Comparison of ENCODE assay signal across 8 cellular contexts in genomic region chr2:218322756-218323525, GRCh38. TPM values are rescaled to one million over a fixed set of nuclear protein-coding genes. Genes with fewer than 3 reads are reported as not detected.
DNase-seq lines count a peak whose midpoint lies in the region; ATAC-seq lines count a peak whose summit lies in the region.

No MANE protein-coding gene starts in this region.

- H3K9me3 ChIP-seq in effector memory CD4-positive, alpha-beta T cell (ENCODE audit: control insufficient read depth, low read length), result no peaks in the 10 kb centered on the region

- H3K27me3 Mint-ChIP-seq in activated CD4-positive, alpha-beta memory T cell treated with anti-CD3 and anti-CD28 coated beads for 36 hours, result peaks cover 8% of the 10 kb centered on the region
- peaks cover 5% of the 10 kb centered on the region for H3K27me3 Mint-ChIP-seq in memory B cell

- H3K27me3 ChIP-seq in effector memory CD4-positive, alpha-beta T cell (replicated peaks; ENCODE audit: control insufficient read depth, insufficient read depth, low read length, poor library complexity, severe bottlenecking), result no peaks in the 10 kb centered on the region

- H3K27ac Mint-ChIP-seq in activated CD4-positive, alpha-beta memory T cell treated with anti-CD3 and anti-CD28 coated beads for 36 hours, result no peak overlapping the region
- H3K27ac Mint-ChIP-seq in memory B cell, result peak overlapping the region; percentile 68

- H3K9me3 Mint-ChIP-seq in activated CD4-positive, alpha-beta memory T cell treated with anti-CD3 and anti-CD28 coated beads for 36 hours, result no peaks in the 10 kb centered on the region
- H3K9me3 Mint-ChIP-seq in memory B cell, result no peaks in the 10 kb centered on the region

- intact Hi-C loops in activated CD4-positive, alpha-beta memory T cell treated with anti-CD3 and anti-CD28 coated beads for 36 hours (cut with micrococcal nuclease), result no loop called here

- H3K4me3 ChIP-seq in effector memory CD4-positive, alpha-beta T cell (ENCODE audit: insufficient read depth, low read depth, low read length, poor library complexity, severe bottlenecking), result peak overlapping the region; percentile 56

- peak overlapping the region; percentile 70 for H3K4me3 Mint-ChIP-seq in activated CD4-positive, alpha-beta memory T cell treated with anti-CD3 and anti-CD28 coated beads for 36 hours
- peak overlapping the region; percentile 84 for H3K4me3 Mint-ChIP-seq in memory B cell

- peak; percentile 69 for ATAC-seq in GM19043 (IDR thresholded peaks at IDR 0.05; ENCODE audit: low read depth, unreplicated experiment)
- peak; percentile 76 for ATAC-seq in HG03354 (IDR thresholded peaks at IDR 0.05; ENCODE audit: poor library complexity, severe bottlenecking, unreplicated experiment)
- peak; percentile 69 for ATAC-seq in memory B cell (ENCODE audit: low read depth)

- CTCF ChIA-PET in activated CD4-positive, alpha-beta memory T cell treated with anti-CD3 and anti-CD28 coated beads for 36 hours (lab: Charles Lee), result interaction anchor here (3.3 kb wide), 1 partner anchor 21 kb away, joined by 11 read pairs; no protein-coding TSS in a partner anchor

- H3K36me3 Mint-ChIP-seq in activated CD4-positive, alpha-beta memory T cell treated with anti-CD3 and anti-CD28 coated beads for 36 hours, result no peaks in the 10 kb centered on the region
- no peaks in the 10 kb centered on the region for H3K36me3 Mint-ChIP-seq in memory B cell

- H3K4me1 Mint-ChIP-seq in activated CD4-positive, alpha-beta memory T cell treated with anti-CD3 and anti-CD28 coated beads for 36 hours (ENCODE audit: low read depth), result peaks cover 20% of the 10 kb centered on the region
- H3K4me1 Mint-ChIP-seq in memory B cell, result peaks cover 29% of the 10 kb centered on the region

- H3K36me3 ChIP-seq in effector memory CD4-positive, alpha-beta T cell (ENCODE audit: control insufficient read depth, insufficient read depth, low read length), result no peaks in the 10 kb centered on the region

- DNase-seq in Ammon's horn (ENCODE audit: low spot score), result peak; percentile 77
- DNase-seq in NCI-H510A treated with DMSO at 0.1 percent for 48 hours (lab: John Stamatoyannopoulos, UW), result peak; percentile 96
- DNase-seq in activated CD4-positive, alpha-beta memory T cell treated with anti-CD3 and anti-CD28 coated beads for 36 hours, result peak; percentile 42
- DNase-seq in effector memory CD4-positive, alpha-beta T cell, result peak; percentile 25 to 45 (median 39)
- peak; percentile 25 to 41 for DNase-seq in memory B cell (ENCODE audit: low spot score in 2 of 2)
- peak; percentile 15 for DNase-seq in stimulated activated CD8-positive, alpha-beta memory T cell treated with anti-CD3 and anti-CD28 coated beads, Interleukin-12 subunit alpha, Interleukin-12 subunit beta, amount 100 ng/mL, for 24 hours (ENCODE audit: extremely low read depth)

- H3K4me1 ChIP-seq in effector memory CD4-positive, alpha-beta T cell (ENCODE audit: control insufficient read depth, insufficient read depth, low read length, poor library complexity, severe bottlenecking), result peaks cover 5% of the 10 kb centered on the region

- H3K27ac ChIP-seq in effector memory CD4-positive, alpha-beta T cell (ENCODE audit: insufficient read depth, low read length, poor library complexity, severe bottlenecking), result no peak overlapping the region

- POLR2A ChIA-PET in activated CD4-positive, alpha-beta memory T cell treated with anti-CD3 and anti-CD28 coated beads for 36 hours (lab: Charles Lee), result no interaction called here

RNA-seq across cellular contexts. Expression of gene TMBIM1, which starts 30.6 kb away (rescaled TPM):
- 10 to 100 TPM; 71.8 to 79.2 TPM for total RNA-seq in activated CD4-positive, alpha-beta memory T cell treated with anti-CD3 and anti-CD28 coated beads for 36 hours

RNA-seq across cellular contexts. Expression of gene CATIP, which starts 33.7 kb away (rescaled TPM):
- not detected for total RNA-seq in activated CD4-positive, alpha-beta memory T cell treated with anti-CD3 and anti-CD28 coated beads for 36 hours

RNA-seq across cellular contexts. Expression of gene PNKD, which starts 52.6 kb away (rescaled TPM):
- 10 to 100 TPM; 18.4 to 19.4 TPM for total RNA-seq in activated CD4-positive, alpha-beta memory T cell treated with anti-CD3 and anti-CD28 coated beads for 36 hours

RNA-seq across cellular contexts. Expression of gene AAMP, which starts 53.0 kb away (rescaled TPM):
- 10 to 100 TPM; 60.8 to 65.6 TPM for total RNA-seq in activated CD4-positive, alpha-beta memory T cell treated with anti-CD3 and anti-CD28 coated beads for 36 hours

RNA-seq across cellular contexts. Expression of gene SLC11A1, which starts 59.1 kb away (rescaled TPM):
- under 1 TPM; 0.10 to 0.26 TPM for total RNA-seq in activated CD4-positive, alpha-beta memory T cell treated with anti-CD3 and anti-CD28 coated beads for 36 hours

Comparison
In these comparisons a context has a peak if more than half of its experiments do, and no peak if none do; other contexts are left out.
1. DNase-seq: peak in every context shown above with its lines; median percentile 96 in NCI-H510A treated with DMSO at 0.1 percent for 48 hours; 77 in Ammon's horn; 42 in activated CD4-positive, alpha-beta memory T cell treated with anti-CD3 and anti-CD28 coated beads for 36 hours; 39 in effector memory CD4-positive, alpha-beta T cell; 33 in memory B cell; 15 in stimulated activated CD8-positive, alpha-beta memory T cell treated with anti-CD3 and anti-CD28 coated beads, Interleukin-12 subunit alpha, Interleukin-12 subunit beta, amount 100 ng/mL, for 24 hours.